9 cellular contexts compared by ENCODE assay signal in genomic region chr1:51296379-51297357, GRCh38. TPM values are rescaled to one million over a fixed set of nuclear protein-coding genes. Genes with fewer than 3 reads are reported as not detected.
DNase-seq lines count a peak whose midpoint lies in the region; ATAC-seq and TF ChIP-seq lines count a peak whose summit lies in the region.
"Had no signal": no experiment of that assay in that cellular context is flagged by ENCODE, and none has a peak within 500 bp of the region (broad histone marks: within the 10 kb centered on the region; RNA-seq: fewer than 3 reads in every experiment).

No MANE protein-coding gene starts in this region.

- H3K27ac ChIP-seq in SJCRH30, result peak overlapping the region; percentile 48
- peak overlapping the region in 1 of 4 donors; percentile 55 for H3K27ac ChIP-seq in gastroesophageal sphincter
- H3K27ac ChIP-seq: epithelial cell of prostate had no signal

- 23% methylated on average over 13 of the region's 33 CpGs; no CpG with 5 or more reads in 1 of the 2 donors for WGBS in gastroesophageal sphincter (ENCODE audit: low coverage in 1 of 2), 2 donors

- no peak for TF ChIP-seq POLR2A in gastroesophageal sphincter (IDR thresholded peaks at IDR 0.05)

- H3K9me3 ChIP-seq in MG63, result no peaks in the 10 kb centered on the region
- no peaks in the 10 kb centered on the region for H3K9me3 ChIP-seq in SJCRH30 (replicated peaks)
- no peaks in the 10 kb centered on the region for H3K9me3 ChIP-seq in gastroesophageal sphincter

- ATAC-seq in GM21515 (IDR thresholded peaks at IDR 0.05; ENCODE audit: unreplicated experiment) (peak; percentile 68), gastroesophageal sphincter (peak; percentile 81), omental fat pad (ENCODE audit: low FRiP score) (peak; percentile 68)

- no peak for TF ChIP-seq EP300 in gastroesophageal sphincter (IDR thresholded peaks at IDR 0.05)

- peaks cover 9% of the 10 kb centered on the region for H3K4me1 ChIP-seq in SJCRH30
- peaks cover 0 to 17% (median 9%) of the 10 kb centered on the region in 3 donors for H3K4me1 ChIP-seq in gastroesophageal sphincter

- no peaks in the 10 kb centered on the region for H3K36me3 ChIP-seq in MG63
- no peaks in the 10 kb centered on the region for H3K36me3 ChIP-seq in SJCRH30
- H3K36me3 ChIP-seq in gastroesophageal sphincter, result no peaks in the 10 kb centered on the region

- TF ChIP-seq CTCF in gastroesophageal sphincter (IDR thresholded peaks at IDR 0.05), result peak in 3 of 4 experiments; percentile 83 to 97 (median 87)
- peak in 1 of 3 donors; percentile 64 for TF ChIP-seq CTCF in omental fat pad (IDR thresholded peaks at IDR 0.05)

- H3K4me3 ChIP-seq in MG63, result peak overlapping the region; percentile 22
- peak overlapping the region; percentile 55 for H3K4me3 ChIP-seq in SJCRH30
- H3K4me3 ChIP-seq in gastroesophageal sphincter, result peak overlapping the region; percentile 33 to 53

- DNase-seq in COR-L47 (lab: John Stamatoyannopoulos, UW) (peak; percentile 79), MG63 (peak; percentile 83), SJCRH30 (peak; percentile 93 to 97), activated gamma-delta T cell treated with Interleukin-2 at 50 U/mL for 16 hours (peak; percentile 55), omental fat pad (ENCODE audit: low spot score) (peak; percentile 64), superior temporal gyrus (ENCODE audit: extremely low spot score) (peak; percentile 88)

- H3K27me3 ChIP-seq in MG63 (no peaks in the 10 kb centered on the region), SJCRH30 (no peaks in the 10 kb centered on the region), gastroesophageal sphincter (peaks cover 6% of the 10 kb centered on the region)

RNA-seq across cellular contexts. Expression of gene TTC39A, which starts 33.7 kb away (rescaled TPM):
- 0.82 TPM in 1 of 2 replicates, not detected in the other for total RNA-seq in MG63 (2014; rRNA removed; shearing (Covaris generic); ENCODE audit: low replicate concordance)
- 0.14 and 0.73 TPM in 2 replicates for total RNA-seq in SJCRH30 (2014; rRNA removed; shearing (Covaris generic))
- 1 to 10 TPM in 1 of 4 donors, under 1 TPM in 3; 0.40 to 9.6 (median 0.70) TPM for total RNA-seq in gastroesophageal sphincter
- 1 to 10 TPM in 3 of 4 donors, under 1 TPM in 1; 0.56 to 2.4 (median 1.7) TPM for total RNA-seq in omental fat pad
